ENCODE assay signal across 1 cellular context in the genomic region with DNA sequence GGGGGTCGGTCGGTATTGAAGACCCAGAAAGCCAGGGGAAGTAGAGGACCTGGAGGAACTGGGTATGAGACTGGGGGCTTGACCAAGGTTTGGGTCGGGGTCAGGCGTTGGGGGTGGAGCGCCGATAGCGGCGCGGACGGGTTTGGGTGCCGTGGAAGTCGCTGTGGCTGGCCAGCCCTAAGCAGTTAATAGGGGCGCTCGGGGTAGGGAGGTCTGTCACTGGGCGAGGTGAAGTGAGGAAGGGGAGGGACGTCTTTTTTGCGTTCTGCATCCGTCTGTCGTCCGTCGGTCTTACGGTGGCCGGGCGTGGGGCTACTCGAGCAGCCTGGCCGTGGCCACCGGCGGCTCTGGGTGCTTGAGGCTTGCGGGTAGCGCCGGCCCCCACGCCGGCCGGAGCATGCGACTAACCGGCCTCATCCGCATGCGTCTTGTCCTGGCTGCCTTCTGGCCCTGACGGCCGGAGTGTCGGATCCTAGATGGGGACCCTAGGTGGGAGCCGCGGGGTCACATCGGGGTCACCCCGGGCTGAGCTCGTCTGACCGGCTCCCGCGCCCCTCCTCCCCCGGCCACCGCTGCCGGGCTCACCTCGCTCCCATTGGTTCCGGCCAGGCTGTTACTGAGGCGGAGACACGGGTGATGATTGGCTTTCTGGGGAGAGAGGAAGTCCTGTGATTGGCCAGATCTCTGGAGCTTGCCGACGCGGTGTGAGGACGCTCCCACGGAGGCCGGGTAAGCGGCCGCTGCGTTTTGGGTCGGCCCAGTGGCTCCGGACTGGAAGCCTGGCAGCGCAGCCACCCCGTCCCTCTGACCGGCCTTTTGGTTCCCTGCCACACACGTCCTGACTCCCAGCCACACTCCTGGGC.
TF ChIP-seq lines count a peak whose summit lies in the region.

No MANE protein-coding gene starts in this region.

TF ChIP-seq in K562, 482 proteins besides CTCF, POLR2A, EP300 and RAD21 (continues in another document):
- TF ChIP-seq TFAM (CRISPR knock-in tag; conservative IDR thresholded peaks at IDR 0.05) = no peak
- TF ChIP-seq CC2D1A (IDR thresholded peaks at IDR 0.05) = no peak
- no peak for TF ChIP-seq NFRKB (IDR thresholded peaks at IDR 0.05; ENCODE audit: low read depth)
- TF ChIP-seq, protein P1, sequence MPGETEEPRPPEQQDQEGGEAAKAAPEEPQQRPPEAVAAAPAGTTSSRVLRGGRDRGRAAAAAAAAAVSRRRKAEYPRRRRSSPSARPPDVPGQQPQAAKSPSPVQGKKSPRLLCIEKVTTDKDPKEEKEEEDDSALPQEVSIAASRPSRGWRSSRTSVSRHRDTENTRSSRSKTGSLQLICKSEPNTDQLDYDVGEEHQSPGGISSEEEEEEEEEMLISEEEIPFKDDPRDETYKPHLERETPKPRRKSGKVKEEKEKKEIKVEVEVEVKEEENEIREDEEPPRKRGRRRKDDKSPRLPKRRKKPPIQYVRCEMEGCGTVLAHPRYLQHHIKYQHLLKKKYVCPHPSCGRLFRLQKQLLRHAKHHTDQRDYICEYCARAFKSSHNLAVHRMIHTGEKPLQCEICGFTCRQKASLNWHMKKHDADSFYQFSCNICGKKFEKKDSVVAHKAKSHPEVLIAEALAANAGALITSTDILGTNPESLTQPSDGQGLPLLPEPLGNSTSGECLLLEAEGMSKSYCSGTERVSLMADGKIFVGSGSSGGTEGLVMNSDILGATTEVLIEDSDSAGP (CRISPR knock-in tag; IDR thresholded peaks at IDR 0.05) = no peak
- TF ChIP-seq EP400 (IDR thresholded peaks at IDR 0.05) = peak; percentile 44; the same call in 1 of the 2 replicates
- no peak for TF ChIP-seq ZNF217 (CRISPR knock-in tag; IDR thresholded peaks at IDR 0.05)
- TF ChIP-seq MBD2 (IDR thresholded peaks at IDR 0.05; ENCODE audit: borderline replicate concordance, low read depth) = peak; percentile 49; the same call in 1 of the 2 replicates
- TF ChIP-seq NCOR1 (IDR thresholded peaks at IDR 0.05) = 0 out of 2 replicates have a peak, but pooled peaks have one; percentile 5
- TF ChIP-seq, protein P2, sequence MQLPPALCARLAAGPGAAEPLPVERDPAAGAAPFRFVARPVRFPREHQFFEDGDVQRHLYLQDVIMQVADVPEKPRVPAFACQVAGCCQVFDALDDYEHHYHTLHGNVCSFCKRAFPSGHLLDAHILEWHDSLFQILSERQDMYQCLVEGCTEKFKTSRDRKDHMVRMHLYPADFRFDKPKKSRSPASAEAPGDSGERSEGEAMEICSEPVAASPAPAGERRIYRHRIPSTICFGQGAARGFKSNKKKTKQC (CRISPR knock-in tag; IDR thresholded peaks at IDR 0.05) = no peak
- TF ChIP-seq, protein P3, sequence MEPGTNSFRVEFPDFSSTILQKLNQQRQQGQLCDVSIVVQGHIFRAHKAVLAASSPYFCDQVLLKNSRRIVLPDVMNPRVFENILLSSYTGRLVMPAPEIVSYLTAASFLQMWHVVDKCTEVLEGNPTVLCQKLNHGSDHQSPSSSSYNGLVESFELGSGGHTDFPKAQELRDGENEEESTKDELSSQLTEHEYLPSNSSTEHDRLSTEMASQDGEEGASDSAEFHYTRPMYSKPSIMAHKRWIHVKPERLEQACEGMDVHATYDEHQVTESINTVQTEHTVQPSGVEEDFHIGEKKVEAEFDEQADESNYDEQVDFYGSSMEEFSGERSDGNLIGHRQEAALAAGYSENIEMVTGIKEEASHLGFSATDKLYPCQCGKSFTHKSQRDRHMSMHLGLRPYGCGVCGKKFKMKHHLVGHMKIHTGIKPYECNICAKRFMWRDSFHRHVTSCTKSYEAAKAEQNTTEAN (CRISPR knock-in tag; IDR thresholded peaks at IDR 0.05) = no peak
- TF ChIP-seq, protein P4, sequence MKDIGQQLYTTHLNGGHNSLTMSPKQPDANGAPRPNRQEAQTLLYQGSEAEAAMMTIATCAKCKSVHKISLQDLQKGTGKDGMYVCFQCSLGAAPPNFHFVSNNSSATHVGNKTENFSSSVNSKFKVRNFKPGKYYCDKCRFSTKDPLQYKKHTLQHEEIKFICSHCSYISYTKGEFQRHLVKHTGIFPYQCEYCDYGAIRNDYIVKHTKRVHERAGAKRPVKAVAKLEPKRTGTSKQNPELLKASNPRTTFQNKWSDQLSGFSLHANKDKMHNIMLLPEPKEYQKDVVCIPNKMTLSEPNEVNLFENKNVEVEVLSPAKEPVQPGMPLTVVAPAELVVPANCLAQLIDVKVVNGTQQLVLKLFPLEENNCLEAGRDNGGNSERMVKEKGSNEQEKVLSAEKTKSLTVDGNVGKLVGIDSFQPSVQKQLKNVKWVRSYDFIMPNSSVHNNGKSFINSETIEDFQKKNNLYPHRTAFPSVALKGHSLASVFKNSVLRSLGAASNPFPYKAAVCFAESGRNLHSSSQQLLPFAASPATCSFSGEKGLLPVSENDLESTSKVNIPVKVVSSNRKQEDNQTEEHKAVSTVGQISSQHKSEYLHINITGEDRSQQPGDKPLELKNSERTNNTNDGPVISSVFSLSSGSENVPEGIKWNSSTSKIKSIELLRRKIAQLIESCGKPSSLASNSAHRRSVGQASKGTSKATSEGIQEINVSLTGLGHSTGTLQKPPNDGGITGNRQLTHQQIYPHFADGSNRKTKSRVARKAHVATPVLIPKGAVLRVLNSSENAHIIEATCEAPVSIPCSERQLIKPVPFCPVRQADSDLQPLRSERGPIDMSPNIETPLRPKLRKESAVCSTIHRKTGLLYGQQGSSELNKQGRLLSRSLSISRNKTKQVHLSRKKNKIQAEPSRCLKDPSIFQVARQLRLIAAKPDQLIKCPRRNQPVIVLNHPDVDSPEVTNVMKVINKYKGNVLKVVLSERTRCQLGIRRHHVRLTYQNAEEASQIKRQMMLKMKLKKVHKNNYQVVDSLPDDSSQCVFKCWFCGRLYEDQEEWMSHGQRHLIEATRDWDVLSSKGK (CRISPR knock-in tag; IDR thresholded peaks at IDR 0.05) = no peak
- TF ChIP-seq POLR2H (tag; IDR thresholded peaks at IDR 0.05; ENCODE audit: low read depth) = no peak
- TF ChIP-seq, protein P5, sequence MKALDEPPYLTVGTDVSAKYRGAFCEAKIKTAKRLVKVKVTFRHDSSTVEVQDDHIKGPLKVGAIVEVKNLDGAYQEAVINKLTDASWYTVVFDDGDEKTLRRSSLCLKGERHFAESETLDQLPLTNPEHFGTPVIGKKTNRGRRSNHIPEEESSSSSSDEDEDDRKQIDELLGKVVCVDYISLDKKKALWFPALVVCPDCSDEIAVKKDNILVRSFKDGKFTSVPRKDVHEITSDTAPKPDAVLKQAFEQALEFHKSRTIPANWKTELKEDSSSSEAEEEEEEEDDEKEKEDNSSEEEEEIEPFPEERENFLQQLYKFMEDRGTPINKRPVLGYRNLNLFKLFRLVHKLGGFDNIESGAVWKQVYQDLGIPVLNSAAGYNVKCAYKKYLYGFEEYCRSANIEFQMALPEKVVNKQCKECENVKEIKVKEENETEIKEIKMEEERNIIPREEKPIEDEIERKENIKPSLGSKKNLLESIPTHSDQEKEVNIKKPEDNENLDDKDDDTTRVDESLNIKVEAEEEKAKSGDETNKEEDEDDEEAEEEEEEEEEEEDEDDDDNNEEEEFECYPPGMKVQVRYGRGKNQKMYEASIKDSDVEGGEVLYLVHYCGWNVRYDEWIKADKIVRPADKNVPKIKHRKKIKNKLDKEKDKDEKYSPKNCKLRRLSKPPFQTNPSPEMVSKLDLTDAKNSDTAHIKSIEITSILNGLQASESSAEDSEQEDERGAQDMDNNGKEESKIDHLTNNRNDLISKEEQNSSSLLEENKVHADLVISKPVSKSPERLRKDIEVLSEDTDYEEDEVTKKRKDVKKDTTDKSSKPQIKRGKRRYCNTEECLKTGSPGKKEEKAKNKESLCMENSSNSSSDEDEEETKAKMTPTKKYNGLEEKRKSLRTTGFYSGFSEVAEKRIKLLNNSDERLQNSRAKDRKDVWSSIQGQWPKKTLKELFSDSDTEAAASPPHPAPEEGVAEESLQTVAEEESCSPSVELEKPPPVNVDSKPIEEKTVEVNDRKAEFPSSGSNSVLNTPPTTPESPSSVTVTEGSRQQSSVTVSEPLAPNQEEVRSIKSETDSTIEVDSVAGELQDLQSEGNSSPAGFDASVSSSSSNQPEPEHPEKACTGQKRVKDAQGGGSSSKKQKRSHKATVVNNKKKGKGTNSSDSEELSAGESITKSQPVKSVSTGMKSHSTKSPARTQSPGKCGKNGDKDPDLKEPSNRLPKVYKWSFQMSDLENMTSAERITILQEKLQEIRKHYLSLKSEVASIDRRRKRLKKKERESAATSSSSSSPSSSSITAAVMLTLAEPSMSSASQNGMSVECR (CRISPR knock-in tag; IDR thresholded peaks at IDR 0.05) = peak; percentile 34
- TF ChIP-seq, protein P6, sequence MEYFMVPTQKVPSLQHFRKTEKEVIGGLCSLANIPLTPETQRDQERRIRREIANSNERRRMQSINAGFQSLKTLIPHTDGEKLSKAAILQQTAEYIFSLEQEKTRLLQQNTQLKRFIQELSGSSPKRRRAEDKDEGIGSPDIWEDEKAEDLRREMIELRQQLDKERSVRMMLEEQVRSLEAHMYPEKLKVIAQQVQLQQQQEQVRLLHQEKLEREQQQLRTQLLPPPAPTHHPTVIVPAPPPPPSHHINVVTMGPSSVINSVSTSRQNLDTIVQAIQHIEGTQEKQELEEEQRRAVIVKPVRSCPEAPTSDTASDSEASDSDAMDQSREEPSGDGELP (CRISPR knock-in tag; IDR thresholded peaks at IDR 0.05; ENCODE audit: borderline replicate concordance) = 0 out of 2 replicates have a peak, but pooled peaks have one; percentile 41
- no peak for TF ChIP-seq FUS (optimal IDR thresholded peaks at IDR 0.05; ENCODE audit: low read depth, low read length)
- no peak for TF ChIP-seq PTTG1 (tag; IDR thresholded peaks at IDR 0.05; ENCODE audit: low read depth)
- no peak for TF ChIP-seq FOXA3 (CRISPR knock-in tag; conservative IDR thresholded peaks at IDR 0.05 in 1 of 2, IDR thresholded peaks at IDR 0.05 in 1 of 2)
- TF ChIP-seq, protein P7, sequence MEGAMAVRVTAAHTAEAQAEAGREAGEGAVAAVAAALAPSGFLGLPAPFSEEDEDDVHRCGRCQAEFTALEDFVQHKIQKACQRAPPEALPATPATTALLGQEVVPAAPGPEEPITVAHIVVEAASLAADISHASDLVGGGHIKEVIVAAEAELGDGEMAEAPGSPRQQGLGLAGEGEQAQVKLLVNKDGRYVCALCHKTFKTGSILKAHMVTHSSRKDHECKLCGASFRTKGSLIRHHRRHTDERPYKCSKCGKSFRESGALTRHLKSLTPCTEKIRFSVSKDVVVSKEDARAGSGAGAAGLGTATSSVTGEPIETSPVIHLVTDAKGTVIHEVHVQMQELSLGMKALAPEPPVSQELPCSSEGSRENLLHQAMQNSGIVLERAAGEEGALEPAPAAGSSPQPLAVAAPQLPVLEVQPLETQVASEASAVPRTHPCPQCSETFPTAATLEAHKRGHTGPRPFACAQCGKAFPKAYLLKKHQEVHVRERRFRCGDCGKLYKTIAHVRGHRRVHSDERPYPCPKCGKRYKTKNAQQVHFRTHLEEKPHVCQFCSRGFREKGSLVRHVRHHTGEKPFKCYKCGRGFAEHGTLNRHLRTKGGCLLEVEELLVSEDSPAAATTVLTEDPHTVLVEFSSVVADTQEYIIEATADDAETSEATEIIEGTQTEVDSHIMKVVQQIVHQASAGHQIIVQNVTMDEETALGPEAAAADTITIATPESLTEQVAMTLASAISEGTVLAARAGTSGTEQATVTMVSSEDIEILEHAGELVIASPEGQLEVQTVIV (CRISPR knock-in tag; IDR thresholded peaks at IDR 0.05; ENCODE audit: borderline replicate concordance) = no peak
- no peak for TF ChIP-seq HSF4 (CRISPR knock-in tag; IDR thresholded peaks at IDR 0.05; ENCODE audit: borderline replicate concordance)
- TF ChIP-seq, protein P8, sequence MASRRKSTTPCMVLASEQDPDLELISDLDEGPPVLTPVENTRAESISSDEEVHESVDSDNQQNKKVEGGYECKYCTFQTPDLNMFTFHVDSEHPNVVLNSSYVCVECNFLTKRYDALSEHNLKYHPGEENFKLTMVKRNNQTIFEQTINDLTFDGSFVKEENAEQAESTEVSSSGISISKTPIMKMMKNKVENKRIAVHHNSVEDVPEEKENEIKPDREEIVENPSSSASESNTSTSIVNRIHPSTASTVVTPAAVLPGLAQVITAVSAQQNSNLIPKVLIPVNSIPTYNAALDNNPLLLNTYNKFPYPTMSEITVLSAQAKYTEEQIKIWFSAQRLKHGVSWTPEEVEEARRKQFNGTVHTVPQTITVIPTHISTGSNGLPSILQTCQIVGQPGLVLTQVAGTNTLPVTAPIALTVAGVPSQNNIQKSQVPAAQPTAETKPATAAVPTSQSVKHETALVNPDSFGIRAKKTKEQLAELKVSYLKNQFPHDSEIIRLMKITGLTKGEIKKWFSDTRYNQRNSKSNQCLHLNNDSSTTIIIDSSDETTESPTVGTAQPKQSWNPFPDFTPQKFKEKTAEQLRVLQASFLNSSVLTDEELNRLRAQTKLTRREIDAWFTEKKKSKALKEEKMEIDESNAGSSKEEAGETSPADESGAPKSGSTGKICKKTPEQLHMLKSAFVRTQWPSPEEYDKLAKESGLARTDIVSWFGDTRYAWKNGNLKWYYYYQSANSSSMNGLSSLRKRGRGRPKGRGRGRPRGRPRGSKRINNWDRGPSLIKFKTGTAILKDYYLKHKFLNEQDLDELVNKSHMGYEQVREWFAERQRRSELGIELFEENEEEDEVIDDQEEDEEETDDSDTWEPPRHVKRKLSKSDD (conservative IDR thresholded peaks at IDR 0.05; ENCODE audit: low read length) = no peak
- TF ChIP-seq SP2 (IDR thresholded peaks at IDR 0.05; ENCODE audit: extremely low read depth, low read depth, low read length, poor library complexity, severe bottlenecking) = peak; percentile 46
- TF ChIP-seq, protein P9, sequence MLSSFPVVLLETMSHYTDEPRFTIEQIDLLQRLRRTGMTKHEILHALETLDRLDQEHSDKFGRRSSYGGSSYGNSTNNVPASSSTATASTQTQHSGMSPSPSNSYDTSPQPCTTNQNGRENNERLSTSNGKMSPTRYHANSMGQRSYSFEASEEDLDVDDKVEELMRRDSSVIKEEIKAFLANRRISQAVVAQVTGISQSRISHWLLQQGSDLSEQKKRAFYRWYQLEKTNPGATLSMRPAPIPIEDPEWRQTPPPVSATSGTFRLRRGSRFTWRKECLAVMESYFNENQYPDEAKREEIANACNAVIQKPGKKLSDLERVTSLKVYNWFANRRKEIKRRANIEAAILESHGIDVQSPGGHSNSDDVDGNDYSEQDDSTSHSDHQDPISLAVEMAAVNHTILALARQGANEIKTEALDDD (IDR thresholded peaks at IDR 0.05) = no peak
- peak; percentile 43; the same call in 1 of the 2 replicates for TF ChIP-seq L3MBTL2 (IDR thresholded peaks at IDR 0.05)
- TF ChIP-seq, protein P10, sequence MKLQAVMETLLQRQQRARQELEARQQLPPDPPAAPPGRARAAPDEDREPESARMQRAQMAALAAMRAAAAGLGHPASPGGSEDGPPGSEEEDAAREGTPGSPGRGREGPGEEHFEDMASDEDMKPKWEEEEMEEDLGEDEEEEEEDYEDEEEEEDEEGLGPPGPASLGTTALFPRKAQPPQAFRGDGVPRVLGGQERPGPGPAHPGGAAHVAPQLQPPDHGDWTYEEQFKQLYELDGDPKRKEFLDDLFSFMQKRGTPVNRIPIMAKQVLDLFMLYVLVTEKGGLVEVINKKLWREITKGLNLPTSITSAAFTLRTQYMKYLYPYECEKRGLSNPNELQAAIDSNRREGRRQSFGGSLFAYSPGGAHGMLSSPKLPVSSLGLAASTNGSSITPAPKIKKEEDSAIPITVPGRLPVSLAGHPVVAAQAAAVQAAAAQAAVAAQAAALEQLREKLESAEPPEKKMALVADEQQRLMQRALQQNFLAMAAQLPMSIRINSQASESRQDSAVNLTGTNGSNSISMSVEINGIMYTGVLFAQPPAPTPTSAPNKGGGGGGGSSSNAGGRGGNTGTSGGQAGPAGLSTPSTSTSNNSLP (IDR thresholded peaks at IDR 0.05; ENCODE audit: borderline replicate concordance, low read depth, low read length) = no peak
- peak; percentile 80 for TF ChIP-seq NFYB (IDR thresholded peaks at IDR 0.05; ENCODE audit: extremely low read depth, insufficient read length)
- no peak for TF ChIP-seq DMBX1 (CRISPR knock-in tag; IDR thresholded peaks at IDR 0.05; ENCODE audit: borderline replicate concordance)
- TF ChIP-seq SMARCA4 (IDR thresholded peaks at IDR 0.05) = no peak
- no peak for TF ChIP-seq NR2C2 (CRISPR knock-in tag; IDR thresholded peaks at IDR 0.05)
- peak; percentile 66; the same call in 1 of the 2 replicates for TF ChIP-seq NR2C2 (tag; IDR thresholded peaks at IDR 0.05)
- no peak for TF ChIP-seq FOXJ3 (CRISPR knock-in tag; IDR thresholded peaks at IDR 0.05)
- TF ChIP-seq HNRNPH1 (optimal IDR thresholded peaks at IDR 0.05; ENCODE audit: low read depth, low read length) = no peak
- no peak for TF ChIP-seq HMG20B (CRISPR knock-in tag; IDR thresholded peaks at IDR 0.05)
